3 cellular contexts compared by ENCODE assay signal in the genomic region with DNA sequence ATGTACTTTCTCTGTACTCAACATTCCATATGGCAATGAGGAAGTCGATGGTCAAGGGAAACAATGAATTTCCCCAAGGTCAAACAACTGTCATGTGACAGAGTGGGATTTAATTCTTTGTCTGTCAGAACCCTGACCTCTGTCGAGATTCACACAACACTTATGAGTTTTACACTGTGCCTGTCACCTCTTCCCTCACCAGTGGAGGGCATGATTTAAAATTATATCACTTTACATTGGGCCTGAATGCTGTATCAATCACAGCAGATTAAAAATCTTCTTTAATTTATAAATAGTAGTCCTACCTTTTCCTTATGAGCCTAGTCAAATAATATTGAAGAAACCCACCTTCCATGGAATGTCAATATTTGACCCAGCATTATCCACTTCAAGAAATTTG.
TF ChIP-seq lines count a peak whose summit lies in the region.

No MANE protein-coding gene starts in this region.

TF ChIP-seq in SK-N-SH, 30 proteins besides CTCF, POLR2A, EP300 and RAD21 (continued from another document and continues in another):
- TF ChIP-seq USF1 (IDR thresholded peaks at IDR 0.05; ENCODE audit: borderline replicate concordance, low read depth) = no peak
- no peak for TF ChIP-seq GATA2 (CRISPR knock-in tag; IDR thresholded peaks at IDR 0.05)
- TF ChIP-seq FOSL2 (IDR thresholded peaks at IDR 0.05; ENCODE audit: borderline replicate concordance, low read depth) = no peak
- TF ChIP-seq MXI1 (IDR thresholded peaks at IDR 0.05; ENCODE audit: low read depth, low read length) = no peak
- no peak for TF ChIP-seq JUND (IDR thresholded peaks at IDR 0.05)
- TF ChIP-seq PBX3 (IDR thresholded peaks at IDR 0.05) = no peak
- no peak for TF ChIP-seq YY1 (IDR thresholded peaks at IDR 0.05; ENCODE audit: low read depth)
- TF ChIP-seq EZH2phosphoT487 (IDR thresholded peaks at IDR 0.05; ENCODE audit: borderline replicate concordance, low read depth) = no peak
- TF ChIP-seq REST (IDR thresholded peaks at IDR 0.05; ENCODE audit: low read depth, low read length) = no peak
- TF ChIP-seq TCF12 (IDR thresholded peaks at IDR 0.05) = no peak
- no peak for TF ChIP-seq IRF3 (IDR thresholded peaks at IDR 0.05; ENCODE audit: low read depth, low read length)
- no peak for TF ChIP-seq RCOR1 (IDR thresholded peaks at IDR 0.05; ENCODE audit: low read length)
- no peak for TF ChIP-seq NRF1 (IDR thresholded peaks at IDR 0.05; ENCODE audit: low read depth, low read length)

TF ChIP-seq in SK-N-SH treated with all-trans-retinoic acid at 6 μM for 48 hours, 23 proteins besides CTCF, POLR2A, EP300 and RAD21 (continued from another document):
- TF ChIP-seq POU6F1 (CRISPR knock-in tag; IDR thresholded peaks at IDR 0.05; ENCODE audit: borderline replicate concordance, low read depth) (no peak), GLIS3 (CRISPR knock-in tag; IDR thresholded peaks at IDR 0.05) (no peak), BACH2 (CRISPR knock-in tag; IDR thresholded peaks at IDR 0.05; ENCODE audit: borderline replicate concordance) (no peak), PPARA (CRISPR knock-in tag; IDR thresholded peaks at IDR 0.05; ENCODE audit: borderline replicate concordance) (no peak), ESRRG (CRISPR knock-in tag; IDR thresholded peaks at IDR 0.05) (no peak), TCF4 (CRISPR knock-in tag; IDR thresholded peaks at IDR 0.05; ENCODE audit: borderline replicate concordance) (no peak), OSR1 (CRISPR knock-in tag; IDR thresholded peaks at IDR 0.05) (no peak), ZFP30 (CRISPR knock-in tag; IDR thresholded peaks at IDR 0.05) (no peak), ZNF565 (CRISPR knock-in tag; conservative IDR thresholded peaks at IDR 0.05; ENCODE audit: low read depth) (no peak)
- TF ChIP-seq, protein P1, sequence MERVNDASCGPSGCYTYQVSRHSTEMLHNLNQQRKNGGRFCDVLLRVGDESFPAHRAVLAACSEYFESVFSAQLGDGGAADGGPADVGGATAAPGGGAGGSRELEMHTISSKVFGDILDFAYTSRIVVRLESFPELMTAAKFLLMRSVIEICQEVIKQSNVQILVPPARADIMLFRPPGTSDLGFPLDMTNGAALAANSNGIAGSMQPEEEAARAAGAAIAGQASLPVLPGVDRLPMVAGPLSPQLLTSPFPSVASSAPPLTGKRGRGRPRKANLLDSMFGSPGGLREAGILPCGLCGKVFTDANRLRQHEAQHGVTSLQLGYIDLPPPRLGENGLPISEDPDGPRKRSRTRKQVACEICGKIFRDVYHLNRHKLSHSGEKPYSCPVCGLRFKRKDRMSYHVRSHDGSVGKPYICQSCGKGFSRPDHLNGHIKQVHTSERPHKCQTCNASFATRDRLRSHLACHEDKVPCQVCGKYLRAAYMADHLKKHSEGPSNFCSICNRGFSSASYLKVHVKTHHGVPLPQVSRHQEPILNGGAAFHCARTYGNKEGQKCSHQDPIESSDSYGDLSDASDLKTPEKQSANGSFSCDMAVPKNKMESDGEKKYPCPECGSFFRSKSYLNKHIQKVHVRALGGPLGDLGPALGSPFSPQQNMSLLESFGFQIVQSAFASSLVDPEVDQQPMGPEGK (CRISPR knock-in tag; IDR thresholded peaks at IDR 0.05; ENCODE audit: borderline replicate concordance) = no peak
- TF ChIP-seq, protein P2, sequence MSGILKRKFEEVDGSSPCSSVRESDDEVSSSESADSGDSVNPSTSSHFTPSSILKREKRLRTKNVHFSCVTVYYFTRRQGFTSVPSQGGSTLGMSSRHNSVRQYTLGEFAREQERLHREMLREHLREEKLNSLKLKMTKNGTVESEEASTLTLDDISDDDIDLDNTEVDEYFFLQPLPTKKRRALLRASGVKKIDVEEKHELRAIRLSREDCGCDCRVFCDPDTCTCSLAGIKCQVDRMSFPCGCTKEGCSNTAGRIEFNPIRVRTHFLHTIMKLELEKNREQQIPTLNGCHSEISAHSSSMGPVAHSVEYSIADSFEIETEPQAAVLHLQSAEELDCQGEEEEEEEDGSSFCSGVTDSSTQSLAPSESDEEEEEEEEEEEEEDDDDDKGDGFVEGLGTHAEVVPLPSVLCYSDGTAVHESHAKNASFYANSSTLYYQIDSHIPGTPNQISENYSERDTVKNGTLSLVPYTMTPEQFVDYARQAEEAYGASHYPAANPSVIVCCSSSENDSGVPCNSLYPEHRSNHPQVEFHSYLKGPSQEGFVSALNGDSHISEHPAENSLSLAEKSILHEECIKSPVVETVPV (CRISPR knock-in tag; IDR thresholded peaks at IDR 0.05) = no peak
- TF ChIP-seq, protein P3, sequence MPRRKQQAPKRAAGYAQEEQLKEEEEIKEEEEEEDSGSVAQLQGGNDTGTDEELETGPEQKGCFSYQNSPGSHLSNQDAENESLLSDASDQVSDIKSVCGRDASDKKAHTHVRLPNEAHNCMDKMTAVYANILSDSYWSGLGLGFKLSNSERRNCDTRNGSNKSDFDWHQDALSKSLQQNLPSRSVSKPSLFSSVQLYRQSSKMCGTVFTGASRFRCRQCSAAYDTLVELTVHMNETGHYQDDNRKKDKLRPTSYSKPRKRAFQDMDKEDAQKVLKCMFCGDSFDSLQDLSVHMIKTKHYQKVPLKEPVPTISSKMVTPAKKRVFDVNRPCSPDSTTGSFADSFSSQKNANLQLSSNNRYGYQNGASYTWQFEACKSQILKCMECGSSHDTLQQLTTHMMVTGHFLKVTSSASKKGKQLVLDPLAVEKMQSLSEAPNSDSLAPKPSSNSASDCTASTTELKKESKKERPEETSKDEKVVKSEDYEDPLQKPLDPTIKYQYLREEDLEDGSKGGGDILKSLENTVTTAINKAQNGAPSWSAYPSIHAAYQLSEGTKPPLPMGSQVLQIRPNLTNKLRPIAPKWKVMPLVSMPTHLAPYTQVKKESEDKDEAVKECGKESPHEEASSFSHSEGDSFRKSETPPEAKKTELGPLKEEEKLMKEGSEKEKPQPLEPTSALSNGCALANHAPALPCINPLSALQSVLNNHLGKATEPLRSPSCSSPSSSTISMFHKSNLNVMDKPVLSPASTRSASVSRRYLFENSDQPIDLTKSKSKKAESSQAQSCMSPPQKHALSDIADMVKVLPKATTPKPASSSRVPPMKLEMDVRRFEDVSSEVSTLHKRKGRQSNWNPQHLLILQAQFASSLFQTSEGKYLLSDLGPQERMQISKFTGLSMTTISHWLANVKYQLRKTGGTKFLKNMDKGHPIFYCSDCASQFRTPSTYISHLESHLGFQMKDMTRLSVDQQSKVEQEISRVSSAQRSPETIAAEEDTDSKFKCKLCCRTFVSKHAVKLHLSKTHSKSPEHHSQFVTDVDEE (CRISPR knock-in tag; IDR thresholded peaks at IDR 0.05) = no peak
TF ChIP-seq in SK-N-SH treated with all-trans-retinoic acid at 6 μM for 48 hours: peak in this region for 0.

TF ChIP-seq in K562, 482 proteins besides CTCF, POLR2A, EP300 and RAD21 (continued from another document):
- TF ChIP-seq TFE3 (CRISPR knock-in tag; IDR thresholded peaks at IDR 0.05) = 0 out of 2 replicates have a peak, but pooled peaks have one; percentile 3
TF ChIP-seq in K562: peak in this region for 1.
